1 cellular context compared by ENCODE assay signal in the genomic region with DNA sequence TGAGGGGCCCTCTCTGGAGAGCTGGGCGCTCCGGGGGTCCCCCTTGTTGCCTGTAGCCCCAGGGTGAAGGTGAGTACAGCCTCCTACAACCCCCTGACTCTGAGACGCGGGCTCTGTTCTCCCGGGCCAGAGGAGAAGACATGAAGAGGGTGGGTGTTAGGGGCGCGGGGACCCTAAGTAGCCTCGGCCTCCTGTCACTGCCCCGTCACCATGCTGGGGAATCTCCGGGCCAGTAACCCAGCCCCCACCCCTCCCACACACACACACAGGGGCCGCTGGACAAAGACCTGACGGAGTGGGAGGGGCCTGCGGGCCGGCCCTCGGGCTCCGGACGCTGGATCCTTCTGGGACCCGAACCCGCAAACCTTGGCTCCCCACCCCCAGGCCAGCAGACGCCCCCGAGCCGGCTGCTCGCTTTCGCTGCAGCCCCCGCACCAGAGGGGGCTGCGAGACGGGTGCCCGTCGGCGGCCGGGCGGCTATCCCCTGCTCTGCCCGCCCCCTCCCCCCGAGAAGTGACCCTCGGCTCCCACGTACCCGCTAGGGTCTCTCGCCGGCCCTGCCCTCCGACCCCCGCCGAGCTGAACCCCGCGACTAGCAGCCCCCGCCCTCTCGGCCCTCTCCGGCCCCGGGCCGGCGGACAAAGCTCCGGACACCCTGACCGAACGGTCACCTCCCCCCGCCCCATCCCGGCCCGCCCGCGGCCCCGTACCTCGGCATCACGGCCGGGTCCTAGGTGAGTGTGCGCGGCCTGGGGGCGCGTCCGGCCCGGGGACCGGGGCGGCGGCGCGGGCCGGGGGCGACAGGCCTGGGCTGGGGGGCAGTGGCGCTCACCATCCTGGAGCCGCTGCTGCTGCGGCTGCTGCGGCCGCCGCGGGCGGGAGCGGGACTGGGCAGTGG.
TF ChIP-seq lines count a peak whose summit lies in the region.

A gene with protein sequence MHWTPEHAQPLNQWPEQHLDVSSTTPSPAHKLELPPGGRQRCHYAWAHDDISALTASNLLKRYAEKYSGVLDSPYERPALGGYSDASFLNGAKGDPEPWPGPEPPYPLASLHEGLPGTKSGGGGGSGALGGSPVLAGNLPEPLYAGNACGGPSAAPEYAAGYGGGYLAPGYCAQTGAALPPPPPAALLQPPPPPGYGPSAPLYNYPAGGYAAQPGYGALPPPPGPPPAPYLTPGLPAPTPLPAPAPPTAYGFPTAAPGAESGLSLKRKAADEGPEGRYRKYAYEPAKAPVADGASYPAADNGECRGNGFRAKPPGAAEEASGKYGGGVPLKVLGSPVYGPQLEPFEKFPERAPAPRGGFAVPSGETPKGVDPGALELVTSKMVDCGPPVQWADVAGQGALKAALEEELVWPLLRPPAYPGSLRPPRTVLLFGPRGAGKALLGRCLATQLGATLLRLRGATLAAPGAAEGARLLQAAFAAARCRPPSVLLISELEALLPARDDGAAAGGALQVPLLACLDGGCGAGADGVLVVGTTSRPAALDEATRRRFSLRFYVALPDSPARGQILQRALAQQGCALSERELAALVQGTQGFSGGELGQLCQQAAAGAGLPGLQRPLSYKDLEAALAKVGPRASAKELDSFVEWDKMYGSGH (minus strand): TSS at position 889 of the 898 bp plus-strand sequence. CDS start 26,305 bp downstream, outside the sequence.

TF ChIP-seq in HepG2, 621 proteins besides CTCF, POLR2A, EP300 and RAD21:
- no peak for TF ChIP-seq ZNF75D (CRISPR knock-in tag; IDR thresholded peaks at IDR 0.05; ENCODE audit: borderline replicate concordance)
- no peak for TF ChIP-seq SMYD3 (CRISPR knock-in tag; IDR thresholded peaks at IDR 0.05)
- no peak for TF ChIP-seq REPIN1 (CRISPR knock-in tag; IDR thresholded peaks at IDR 0.05; ENCODE audit: borderline replicate concordance, low read depth)
- TF ChIP-seq ZNF496 (CRISPR knock-in tag; IDR thresholded peaks at IDR 0.05; ENCODE audit: insufficient replicate concordance) = no peak
- peak; percentile 19; the same call in 1 of the 2 replicates for TF ChIP-seq HDAC1 (CRISPR knock-in tag; IDR thresholded peaks at IDR 0.05)
- no peak for TF ChIP-seq FOXP1 (IDR thresholded peaks at IDR 0.05)
- no peak for TF ChIP-seq FOXP1 (CRISPR knock-in tag; IDR thresholded peaks at IDR 0.05)
- no peak for TF ChIP-seq PCBP2 (optimal IDR thresholded peaks at IDR 0.05; ENCODE audit: low read depth, low read length, poor library complexity, severe bottlenecking)
- TF ChIP-seq ATAD3A (CRISPR knock-in tag; IDR thresholded peaks at IDR 0.05) = no peak
- TF ChIP-seq, protein P1, sequence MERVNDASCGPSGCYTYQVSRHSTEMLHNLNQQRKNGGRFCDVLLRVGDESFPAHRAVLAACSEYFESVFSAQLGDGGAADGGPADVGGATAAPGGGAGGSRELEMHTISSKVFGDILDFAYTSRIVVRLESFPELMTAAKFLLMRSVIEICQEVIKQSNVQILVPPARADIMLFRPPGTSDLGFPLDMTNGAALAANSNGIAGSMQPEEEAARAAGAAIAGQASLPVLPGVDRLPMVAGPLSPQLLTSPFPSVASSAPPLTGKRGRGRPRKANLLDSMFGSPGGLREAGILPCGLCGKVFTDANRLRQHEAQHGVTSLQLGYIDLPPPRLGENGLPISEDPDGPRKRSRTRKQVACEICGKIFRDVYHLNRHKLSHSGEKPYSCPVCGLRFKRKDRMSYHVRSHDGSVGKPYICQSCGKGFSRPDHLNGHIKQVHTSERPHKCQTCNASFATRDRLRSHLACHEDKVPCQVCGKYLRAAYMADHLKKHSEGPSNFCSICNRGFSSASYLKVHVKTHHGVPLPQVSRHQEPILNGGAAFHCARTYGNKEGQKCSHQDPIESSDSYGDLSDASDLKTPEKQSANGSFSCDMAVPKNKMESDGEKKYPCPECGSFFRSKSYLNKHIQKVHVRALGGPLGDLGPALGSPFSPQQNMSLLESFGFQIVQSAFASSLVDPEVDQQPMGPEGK (CRISPR knock-in tag; IDR thresholded peaks at IDR 0.05) = peak; percentile 67
- no peak for TF ChIP-seq AKAP8 (CRISPR knock-in tag; IDR thresholded peaks at IDR 0.05)
- TF ChIP-seq, protein P2, sequence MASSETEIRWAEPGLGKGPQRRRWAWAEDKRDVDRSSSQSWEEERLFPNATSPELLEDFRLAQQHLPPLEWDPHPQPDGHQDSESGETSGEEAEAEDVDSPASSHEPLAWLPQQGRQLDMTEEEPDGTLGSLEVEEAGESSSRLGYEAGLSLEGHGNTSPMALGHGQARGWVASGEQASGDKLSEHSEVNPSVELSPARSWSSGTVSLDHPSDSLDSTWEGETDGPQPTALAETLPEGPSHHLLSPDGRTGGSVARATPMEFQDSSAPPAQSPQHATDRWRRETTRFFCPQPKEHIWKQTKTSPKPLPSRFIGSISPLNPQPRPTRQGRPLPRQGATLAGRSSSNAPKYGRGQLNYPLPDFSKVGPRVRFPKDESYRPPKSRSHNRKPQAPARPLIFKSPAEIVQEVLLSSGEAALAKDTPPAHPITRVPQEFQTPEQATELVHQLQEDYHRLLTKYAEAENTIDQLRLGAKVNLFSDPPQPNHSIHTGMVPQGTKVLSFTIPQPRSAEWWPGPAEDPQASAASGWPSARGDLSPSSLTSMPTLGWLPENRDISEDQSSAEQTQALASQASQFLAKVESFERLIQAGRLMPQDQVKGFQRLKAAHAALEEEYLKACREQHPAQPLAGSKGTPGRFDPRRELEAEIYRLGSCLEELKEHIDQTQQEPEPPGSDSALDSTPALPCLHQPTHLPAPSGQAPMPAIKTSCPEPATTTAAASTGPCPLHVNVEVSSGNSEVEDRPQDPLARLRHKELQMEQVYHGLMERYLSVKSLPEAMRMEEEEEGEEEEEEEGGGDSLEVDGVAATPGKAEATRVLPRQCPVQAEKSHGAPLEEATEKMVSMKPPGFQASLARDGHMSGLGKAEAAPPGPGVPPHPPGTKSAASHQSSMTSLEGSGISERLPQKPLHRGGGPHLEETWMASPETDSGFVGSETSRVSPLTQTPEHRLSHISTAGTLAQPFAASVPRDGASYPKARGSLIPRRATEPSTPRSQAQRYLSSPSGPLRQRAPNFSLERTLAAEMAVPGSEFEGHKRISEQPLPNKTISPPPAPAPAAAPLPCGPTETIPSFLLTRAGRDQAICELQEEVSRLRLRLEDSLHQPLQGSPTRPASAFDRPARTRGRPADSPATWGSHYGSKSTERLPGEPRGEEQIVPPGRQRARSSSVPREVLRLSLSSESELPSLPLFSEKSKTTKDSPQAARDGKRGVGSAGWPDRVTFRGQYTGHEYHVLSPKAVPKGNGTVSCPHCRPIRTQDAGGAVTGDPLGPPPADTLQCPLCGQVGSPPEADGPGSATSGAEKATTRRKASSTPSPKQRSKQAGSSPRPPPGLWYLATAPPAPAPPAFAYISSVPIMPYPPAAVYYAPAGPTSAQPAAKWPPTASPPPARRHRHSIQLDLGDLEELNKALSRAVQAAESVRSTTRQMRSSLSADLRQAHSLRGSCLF (CRISPR knock-in tag; IDR thresholded peaks at IDR 0.05; ENCODE audit: borderline replicate concordance) = no peak
- peak; percentile 51; the same call in 1 of the 2 replicates for TF ChIP-seq RBFOX2 (IDR thresholded peaks at IDR 0.05; ENCODE audit: low read depth, low read length)
- TF ChIP-seq, protein P3, sequence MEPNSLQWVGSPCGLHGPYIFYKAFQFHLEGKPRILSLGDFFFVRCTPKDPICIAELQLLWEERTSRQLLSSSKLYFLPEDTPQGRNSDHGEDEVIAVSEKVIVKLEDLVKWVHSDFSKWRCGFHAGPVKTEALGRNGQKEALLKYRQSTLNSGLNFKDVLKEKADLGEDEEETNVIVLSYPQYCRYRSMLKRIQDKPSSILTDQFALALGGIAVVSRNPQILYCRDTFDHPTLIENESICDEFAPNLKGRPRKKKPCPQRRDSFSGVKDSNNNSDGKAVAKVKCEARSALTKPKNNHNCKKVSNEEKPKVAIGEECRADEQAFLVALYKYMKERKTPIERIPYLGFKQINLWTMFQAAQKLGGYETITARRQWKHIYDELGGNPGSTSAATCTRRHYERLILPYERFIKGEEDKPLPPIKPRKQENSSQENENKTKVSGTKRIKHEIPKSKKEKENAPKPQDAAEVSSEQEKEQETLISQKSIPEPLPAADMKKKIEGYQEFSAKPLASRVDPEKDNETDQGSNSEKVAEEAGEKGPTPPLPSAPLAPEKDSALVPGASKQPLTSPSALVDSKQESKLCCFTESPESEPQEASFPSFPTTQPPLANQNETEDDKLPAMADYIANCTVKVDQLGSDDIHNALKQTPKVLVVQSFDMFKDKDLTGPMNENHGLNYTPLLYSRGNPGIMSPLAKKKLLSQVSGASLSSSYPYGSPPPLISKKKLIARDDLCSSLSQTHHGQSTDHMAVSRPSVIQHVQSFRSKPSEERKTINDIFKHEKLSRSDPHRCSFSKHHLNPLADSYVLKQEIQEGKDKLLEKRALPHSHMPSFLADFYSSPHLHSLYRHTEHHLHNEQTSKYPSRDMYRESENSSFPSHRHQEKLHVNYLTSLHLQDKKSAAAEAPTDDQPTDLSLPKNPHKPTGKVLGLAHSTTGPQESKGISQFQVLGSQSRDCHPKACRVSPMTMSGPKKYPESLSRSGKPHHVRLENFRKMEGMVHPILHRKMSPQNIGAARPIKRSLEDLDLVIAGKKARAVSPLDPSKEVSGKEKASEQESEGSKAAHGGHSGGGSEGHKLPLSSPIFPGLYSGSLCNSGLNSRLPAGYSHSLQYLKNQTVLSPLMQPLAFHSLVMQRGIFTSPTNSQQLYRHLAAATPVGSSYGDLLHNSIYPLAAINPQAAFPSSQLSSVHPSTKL (CRISPR knock-in tag; IDR thresholded peaks at IDR 0.05) = no peak
- TF ChIP-seq HNRNPK (IDR thresholded peaks at IDR 0.05; ENCODE audit: low read depth, low read length, poor library complexity, severe bottlenecking) = peak; percentile 35
- peak; percentile 38; the same call in 1 of the 2 replicates for TF ChIP-seq SIN3A (IDR thresholded peaks at IDR 0.05; ENCODE audit: borderline replicate concordance, low read depth, low read length)
- no peak for TF ChIP-seq RFXAP (CRISPR knock-in tag; IDR thresholded peaks at IDR 0.05; ENCODE audit: borderline replicate concordance)
